Comparison of ENCODE assay signal across 1 cellular context in the genomic region with DNA sequence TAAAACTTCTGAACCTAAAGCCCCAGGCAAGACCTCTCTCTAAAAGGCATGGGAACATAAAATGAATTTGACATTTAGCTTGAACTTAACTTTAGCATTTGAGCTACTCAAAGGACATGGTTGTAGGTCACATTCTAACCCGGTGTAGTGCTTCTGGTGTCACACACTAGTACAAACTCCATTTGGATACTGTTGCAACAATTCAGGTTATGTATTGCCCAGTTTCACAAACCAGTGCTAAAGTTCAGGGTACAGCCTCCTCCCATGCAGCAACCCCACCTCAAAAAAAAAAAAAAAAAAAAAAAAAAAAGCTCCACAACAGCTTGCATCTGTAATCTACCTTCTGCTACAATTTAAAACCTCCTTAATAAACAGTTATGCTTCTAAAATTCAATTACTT.
TF ChIP-seq lines count a peak whose summit lies in the region.

No MANE protein-coding gene starts in this region.

TF ChIP-seq in HepG2, 621 proteins besides CTCF, POLR2A, EP300 and RAD21 (continues in another document):
- TF ChIP-seq ZFP62 (CRISPR knock-in tag; IDR thresholded peaks at IDR 0.05) (no peak), ZNF644 (CRISPR knock-in tag; IDR thresholded peaks at IDR 0.05; ENCODE audit: low read depth) (peak; percentile 70), AGO1 (IDR thresholded peaks at IDR 0.05; ENCODE audit: low read depth, low read length, poor library complexity, severe bottlenecking) (no peak), ZNF562 (CRISPR knock-in tag; IDR thresholded peaks at IDR 0.05; ENCODE audit: borderline replicate concordance) (no peak), ZNF83 (CRISPR knock-in tag; IDR thresholded peaks at IDR 0.05; ENCODE audit: borderline replicate concordance) (no peak), KAT7 (CRISPR knock-in tag; IDR thresholded peaks at IDR 0.05; ENCODE audit: borderline replicate concordance) (0 out of 2 replicates have a peak, but pooled peaks have one; percentile 33), SNRNP70 (IDR thresholded peaks at IDR 0.05; ENCODE audit: low read depth, low read length) (no peak), ZNF674 (CRISPR knock-in tag; IDR thresholded peaks at IDR 0.05; ENCODE audit: low read depth) (no peak), ZNF724P (CRISPR knock-in tag; IDR thresholded peaks at IDR 0.05; ENCODE audit: borderline replicate concordance) (no peak), MAFG (CRISPR knock-in tag; IDR thresholded peaks at IDR 0.05) (no peak), HNRNPUL1 (IDR thresholded peaks at IDR 0.05; ENCODE audit: low read depth, low read length) (no peak), ZNF550 (CRISPR knock-in tag; IDR thresholded peaks at IDR 0.05; ENCODE audit: borderline replicate concordance) (no peak), SAFB2 (CRISPR knock-in tag; IDR thresholded peaks at IDR 0.05; ENCODE audit: borderline replicate concordance, low read depth) (no peak; the same call in 1 of the 2 replicates), ZNF317 (CRISPR knock-in tag; IDR thresholded peaks at IDR 0.05) (no peak), HNRNPL (IDR thresholded peaks at IDR 0.05; ENCODE audit: low read depth, low read length) (no peak), ZMYM4 (CRISPR knock-in tag; IDR thresholded peaks at IDR 0.05) (peak; percentile 52; the same call in 1 of the 2 replicates), FOXK2 (IDR thresholded peaks at IDR 0.05) (peak; percentile 40; the same call in 1 of the 2 replicates), HCFC1 (IDR thresholded peaks at IDR 0.05; ENCODE audit: low read depth, low read length) (no peak), ZNF121 (CRISPR knock-in tag; IDR thresholded peaks at IDR 0.05) (0 out of 2 replicates have a peak, but pooled peaks have one; percentile 10), MEIS2 (CRISPR knock-in tag; IDR thresholded peaks at IDR 0.05) (no peak), ZNF761 (CRISPR knock-in tag; conservative IDR thresholded peaks at IDR 0.05) (no peak), ZMYM2 (CRISPR knock-in tag; IDR thresholded peaks at IDR 0.05) (peak; percentile 85), TEAD3 (CRISPR knock-in tag; optimal IDR thresholded peaks at IDR 0.05; ENCODE audit: borderline replicate concordance) (peak; percentile 82), ZBTB8A (CRISPR knock-in tag; IDR thresholded peaks at IDR 0.05; ENCODE audit: borderline replicate concordance, low read depth) (no peak), NONO (IDR thresholded peaks at IDR 0.05) (no peak), NONO (CRISPR knock-in tag; conservative IDR thresholded peaks at IDR 0.05) (0 out of 2 replicates have a peak, but pooled peaks have one; percentile 22)
- TF ChIP-seq, protein P1, sequence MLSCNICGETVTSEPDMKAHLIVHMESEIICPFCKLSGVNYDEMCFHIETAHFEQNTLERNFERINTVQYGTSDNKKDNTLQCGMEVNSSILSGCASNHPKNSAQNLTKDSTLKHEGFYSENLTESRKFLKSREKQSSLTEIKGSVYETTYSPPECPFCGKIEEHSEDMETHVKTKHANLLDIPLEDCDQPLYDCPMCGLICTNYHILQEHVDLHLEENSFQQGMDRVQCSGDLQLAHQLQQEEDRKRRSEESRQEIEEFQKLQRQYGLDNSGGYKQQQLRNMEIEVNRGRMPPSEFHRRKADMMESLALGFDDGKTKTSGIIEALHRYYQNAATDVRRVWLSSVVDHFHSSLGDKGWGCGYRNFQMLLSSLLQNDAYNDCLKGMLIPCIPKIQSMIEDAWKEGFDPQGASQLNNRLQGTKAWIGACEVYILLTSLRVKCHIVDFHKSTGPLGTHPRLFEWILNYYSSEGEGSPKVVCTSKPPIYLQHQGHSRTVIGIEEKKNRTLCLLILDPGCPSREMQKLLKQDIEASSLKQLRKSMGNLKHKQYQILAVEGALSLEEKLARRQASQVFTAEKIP (CRISPR knock-in tag; IDR thresholded peaks at IDR 0.05; ENCODE audit: borderline replicate concordance): no peak
- TF ChIP-seq, protein P2, sequence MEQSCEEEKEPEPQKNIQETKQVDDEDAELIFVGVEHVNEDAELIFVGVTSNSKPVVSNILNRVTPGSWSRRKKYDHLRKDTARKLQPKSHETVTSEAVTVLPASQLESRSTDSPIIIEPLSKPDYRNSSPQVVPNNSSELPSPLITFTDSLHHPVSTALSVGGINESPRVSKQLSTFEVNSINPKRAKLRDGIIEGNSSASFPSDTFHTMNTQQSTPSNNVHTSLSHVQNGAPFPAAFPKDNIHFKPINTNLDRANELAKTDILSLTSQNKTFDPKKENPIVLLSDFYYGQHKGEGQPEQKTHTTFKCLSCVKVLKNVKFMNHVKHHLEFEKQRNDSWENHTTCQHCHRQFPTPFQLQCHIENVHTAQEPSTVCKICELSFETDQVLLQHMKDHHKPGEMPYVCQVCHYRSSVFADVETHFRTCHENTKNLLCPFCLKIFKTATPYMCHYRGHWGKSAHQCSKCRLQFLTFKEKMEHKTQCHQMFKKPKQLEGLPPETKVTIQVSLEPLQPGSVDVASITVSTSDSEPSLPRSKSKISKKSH (CRISPR knock-in tag; IDR thresholded peaks at IDR 0.05; ENCODE audit: borderline replicate concordance): no peak
- TF ChIP-seq, protein P3, sequence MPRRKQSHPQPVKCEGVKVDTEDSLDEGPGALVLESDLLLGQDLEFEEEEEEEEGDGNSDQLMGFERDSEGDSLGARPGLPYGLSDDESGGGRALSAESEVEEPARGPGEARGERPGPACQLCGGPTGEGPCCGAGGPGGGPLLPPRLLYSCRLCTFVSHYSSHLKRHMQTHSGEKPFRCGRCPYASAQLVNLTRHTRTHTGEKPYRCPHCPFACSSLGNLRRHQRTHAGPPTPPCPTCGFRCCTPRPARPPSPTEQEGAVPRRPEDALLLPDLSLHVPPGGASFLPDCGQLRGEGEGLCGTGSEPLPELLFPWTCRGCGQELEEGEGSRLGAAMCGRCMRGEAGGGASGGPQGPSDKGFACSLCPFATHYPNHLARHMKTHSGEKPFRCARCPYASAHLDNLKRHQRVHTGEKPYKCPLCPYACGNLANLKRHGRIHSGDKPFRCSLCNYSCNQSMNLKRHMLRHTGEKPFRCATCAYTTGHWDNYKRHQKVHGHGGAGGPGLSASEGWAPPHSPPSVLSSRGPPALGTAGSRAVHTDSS (CRISPR knock-in tag; conservative IDR thresholded peaks at IDR 0.05): no peak
- TF ChIP-seq, protein P4, sequence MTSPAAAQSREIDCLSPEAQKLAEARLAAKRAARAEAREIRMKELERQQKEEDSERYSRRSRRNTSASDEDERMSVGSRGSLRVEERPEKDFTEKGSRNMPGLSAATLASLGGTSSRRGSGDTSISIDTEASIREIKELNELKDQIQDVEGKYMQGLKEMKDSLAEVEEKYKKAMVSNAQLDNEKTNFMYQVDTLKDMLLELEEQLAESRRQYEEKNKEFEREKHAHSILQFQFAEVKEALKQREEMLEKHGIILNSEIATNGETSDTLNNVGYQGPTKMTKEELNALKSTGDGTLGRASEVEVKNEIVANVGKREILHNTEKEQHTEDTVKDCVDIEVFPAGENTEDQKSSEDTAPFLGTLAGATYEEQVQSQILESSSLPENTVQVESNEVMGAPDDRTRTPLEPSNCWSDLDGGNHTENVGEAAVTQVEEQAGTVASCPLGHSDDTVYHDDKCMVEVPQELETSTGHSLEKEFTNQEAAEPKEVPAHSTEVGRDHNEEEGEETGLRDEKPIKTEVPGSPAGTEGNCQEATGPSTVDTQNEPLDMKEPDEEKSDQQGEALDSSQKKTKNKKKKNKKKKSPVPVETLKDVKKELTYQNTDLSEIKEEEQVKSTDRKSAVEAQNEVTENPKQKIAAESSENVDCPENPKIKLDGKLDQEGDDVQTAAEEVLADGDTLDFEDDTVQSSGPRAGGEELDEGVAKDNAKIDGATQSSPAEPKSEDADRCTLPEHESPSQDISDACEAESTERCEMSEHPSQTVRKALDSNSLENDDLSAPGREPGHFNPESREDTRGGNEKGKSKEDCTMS (CRISPR knock-in tag; conservative IDR thresholded peaks at IDR 0.05): no peak
- TF ChIP-seq, protein P5, sequence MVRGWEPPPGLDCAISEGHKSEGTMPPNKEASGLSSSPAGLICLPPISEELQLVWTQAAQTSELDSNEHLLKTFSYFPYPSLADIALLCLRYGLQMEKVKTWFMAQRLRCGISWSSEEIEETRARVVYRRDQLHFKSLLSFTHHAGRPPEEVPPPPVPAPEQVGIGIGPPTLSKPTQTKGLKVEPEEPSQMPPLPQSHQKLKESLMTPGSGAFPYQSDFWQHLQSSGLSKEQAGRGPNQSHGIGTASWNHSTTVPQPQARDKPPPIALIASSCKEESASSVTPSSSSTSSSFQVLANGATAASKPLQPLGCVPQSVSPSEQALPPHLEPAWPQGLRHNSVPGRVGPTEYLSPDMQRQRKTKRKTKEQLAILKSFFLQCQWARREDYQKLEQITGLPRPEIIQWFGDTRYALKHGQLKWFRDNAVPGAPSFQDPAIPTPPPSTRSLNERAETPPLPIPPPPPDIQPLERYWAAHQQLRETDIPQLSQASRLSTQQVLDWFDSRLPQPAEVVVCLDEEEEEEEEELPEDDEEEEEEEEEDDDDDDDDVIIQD (CRISPR knock-in tag; IDR thresholded peaks at IDR 0.05; ENCODE audit: low read depth): 0 out of 2 replicates have a peak, but pooled peaks have one; percentile 70
- TF ChIP-seq, protein P6, sequence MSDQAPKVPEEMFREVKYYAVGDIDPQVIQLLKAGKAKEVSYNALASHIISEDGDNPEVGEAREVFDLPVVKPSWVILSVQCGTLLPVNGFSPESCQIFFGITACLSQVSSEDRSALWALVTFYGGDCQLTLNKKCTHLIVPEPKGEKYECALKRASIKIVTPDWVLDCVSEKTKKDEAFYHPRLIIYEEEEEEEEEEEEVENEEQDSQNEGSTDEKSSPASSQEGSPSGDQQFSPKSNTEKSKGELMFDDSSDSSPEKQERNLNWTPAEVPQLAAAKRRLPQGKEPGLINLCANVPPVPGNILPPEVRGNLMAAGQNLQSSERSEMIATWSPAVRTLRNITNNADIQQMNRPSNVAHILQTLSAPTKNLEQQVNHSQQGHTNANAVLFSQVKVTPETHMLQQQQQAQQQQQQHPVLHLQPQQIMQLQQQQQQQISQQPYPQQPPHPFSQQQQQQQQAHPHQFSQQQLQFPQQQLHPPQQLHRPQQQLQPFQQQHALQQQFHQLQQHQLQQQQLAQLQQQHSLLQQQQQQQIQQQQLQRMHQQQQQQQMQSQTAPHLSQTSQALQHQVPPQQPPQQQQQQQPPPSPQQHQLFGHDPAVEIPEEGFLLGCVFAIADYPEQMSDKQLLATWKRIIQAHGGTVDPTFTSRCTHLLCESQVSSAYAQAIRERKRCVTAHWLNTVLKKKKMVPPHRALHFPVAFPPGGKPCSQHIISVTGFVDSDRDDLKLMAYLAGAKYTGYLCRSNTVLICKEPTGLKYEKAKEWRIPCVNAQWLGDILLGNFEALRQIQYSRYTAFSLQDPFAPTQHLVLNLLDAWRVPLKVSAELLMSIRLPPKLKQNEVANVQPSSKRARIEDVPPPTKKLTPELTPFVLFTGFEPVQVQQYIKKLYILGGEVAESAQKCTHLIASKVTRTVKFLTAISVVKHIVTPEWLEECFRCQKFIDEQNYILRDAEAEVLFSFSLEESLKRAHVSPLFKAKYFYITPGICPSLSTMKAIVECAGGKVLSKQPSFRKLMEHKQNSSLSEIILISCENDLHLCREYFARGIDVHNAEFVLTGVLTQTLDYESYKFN (CRISPR knock-in tag; conservative IDR thresholded peaks at IDR 0.05): peak; percentile 90
- TF ChIP-seq, protein P7, sequence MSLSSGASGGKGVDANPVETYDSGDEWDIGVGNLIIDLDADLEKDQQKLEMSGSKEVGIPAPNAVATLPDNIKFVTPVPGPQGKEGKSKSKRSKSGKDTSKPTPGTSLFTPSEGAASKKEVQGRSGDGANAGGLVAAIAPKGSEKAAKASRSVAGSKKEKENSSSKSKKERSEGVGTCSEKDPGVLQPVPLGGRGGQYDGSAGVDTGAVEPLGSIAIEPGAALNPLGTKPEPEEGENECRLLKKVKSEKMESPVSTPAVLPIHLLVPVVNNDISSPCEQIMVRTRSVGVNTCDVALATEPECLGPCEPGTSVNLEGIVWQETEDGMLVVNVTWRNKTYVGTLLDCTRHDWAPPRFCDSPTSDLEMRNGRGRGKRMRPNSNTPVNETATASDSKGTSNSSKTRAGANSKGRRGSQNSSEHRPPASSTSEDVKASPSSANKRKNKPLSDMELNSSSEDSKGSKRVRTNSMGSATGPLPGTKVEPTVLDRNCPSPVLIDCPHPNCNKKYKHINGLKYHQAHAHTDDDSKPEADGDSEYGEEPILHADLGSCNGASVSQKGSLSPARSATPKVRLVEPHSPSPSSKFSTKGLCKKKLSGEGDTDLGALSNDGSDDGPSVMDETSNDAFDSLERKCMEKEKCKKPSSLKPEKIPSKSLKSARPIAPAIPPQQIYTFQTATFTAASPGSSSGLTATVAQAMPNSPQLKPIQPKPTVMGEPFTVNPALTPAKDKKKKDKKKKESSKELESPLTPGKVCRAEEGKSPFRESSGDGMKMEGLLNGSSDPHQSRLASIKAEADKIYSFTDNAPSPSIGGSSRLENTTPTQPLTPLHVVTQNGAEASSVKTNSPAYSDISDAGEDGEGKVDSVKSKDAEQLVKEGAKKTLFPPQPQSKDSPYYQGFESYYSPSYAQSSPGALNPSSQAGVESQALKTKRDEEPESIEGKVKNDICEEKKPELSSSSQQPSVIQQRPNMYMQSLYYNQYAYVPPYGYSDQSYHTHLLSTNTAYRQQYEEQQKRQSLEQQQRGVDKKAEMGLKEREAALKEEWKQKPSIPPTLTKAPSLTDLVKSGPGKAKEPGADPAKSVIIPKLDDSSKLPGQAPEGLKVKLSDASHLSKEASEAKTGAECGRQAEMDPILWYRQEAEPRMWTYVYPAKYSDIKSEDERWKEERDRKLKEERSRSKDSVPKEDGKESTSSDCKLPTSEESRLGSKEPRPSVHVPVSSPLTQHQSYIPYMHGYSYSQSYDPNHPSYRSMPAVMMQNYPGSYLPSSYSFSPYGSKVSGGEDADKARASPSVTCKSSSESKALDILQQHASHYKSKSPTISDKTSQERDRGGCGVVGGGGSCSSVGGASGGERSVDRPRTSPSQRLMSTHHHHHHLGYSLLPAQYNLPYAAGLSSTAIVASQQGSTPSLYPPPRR (CRISPR knock-in tag; IDR thresholded peaks at IDR 0.05; ENCODE audit: borderline replicate concordance): peak; percentile 69; the same call in 1 of the 2 replicates
- TF ChIP-seq, protein P8, sequence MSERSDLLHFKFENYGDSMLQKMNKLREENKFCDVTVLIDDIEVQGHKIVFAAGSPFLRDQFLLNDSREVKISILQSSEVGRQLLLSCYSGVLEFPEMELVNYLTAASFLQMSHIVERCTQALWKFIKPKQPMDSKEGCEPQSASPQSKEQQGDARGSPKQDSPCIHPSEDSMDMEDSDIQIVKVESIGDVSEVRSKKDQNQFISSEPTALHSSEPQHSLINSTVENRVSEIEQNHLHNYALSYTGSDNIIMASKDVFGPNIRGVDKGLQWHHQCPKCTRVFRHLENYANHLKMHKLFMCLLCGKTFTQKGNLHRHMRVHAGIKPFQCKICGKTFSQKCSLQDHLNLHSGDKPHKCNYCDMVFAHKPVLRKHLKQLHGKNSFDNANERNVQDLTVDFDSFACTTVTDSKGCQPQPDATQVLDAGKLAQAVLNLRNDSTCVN (CRISPR knock-in tag; IDR thresholded peaks at IDR 0.05; ENCODE audit: borderline replicate concordance): no peak
- TF ChIP-seq, protein P9, sequence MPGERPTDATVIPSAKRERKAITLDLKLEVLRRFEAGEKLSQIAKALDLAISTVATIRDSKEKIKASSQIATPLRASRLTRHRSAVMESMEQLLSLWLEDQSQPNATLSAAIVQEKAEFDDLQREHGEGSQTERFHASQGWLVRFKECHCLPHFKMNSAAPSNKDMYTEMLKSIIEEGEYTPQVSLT (CRISPR knock-in tag; IDR thresholded peaks at IDR 0.05; ENCODE audit: borderline replicate concordance, low read depth): no peak
- TF ChIP-seq, protein P10, sequence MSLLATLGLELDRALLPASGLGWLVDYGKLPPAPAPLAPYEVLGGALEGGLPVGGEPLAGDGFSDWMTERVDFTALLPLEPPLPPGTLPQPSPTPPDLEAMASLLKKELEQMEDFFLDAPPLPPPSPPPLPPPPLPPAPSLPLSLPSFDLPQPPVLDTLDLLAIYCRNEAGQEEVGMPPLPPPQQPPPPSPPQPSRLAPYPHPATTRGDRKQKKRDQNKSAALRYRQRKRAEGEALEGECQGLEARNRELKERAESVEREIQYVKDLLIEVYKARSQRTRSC (CRISPR knock-in tag; IDR thresholded peaks at IDR 0.05; ENCODE audit: low read depth): no peak
